Comparison of ENCODE assay signal across 8 cellular contexts in genomic region chr9:112061152-112061740, GRCh38.
DNase-seq lines count a peak whose midpoint lies in the region; ATAC-seq and TF ChIP-seq lines count a peak whose summit lies in the region.

No MANE protein-coding gene starts in this region.

- no peaks in the 10 kb centered on the region for H3K9me3 ChIP-seq in fibroblast of lung (ENCODE audit: control insufficient read depth, insufficient read depth, low read depth, low read length)
- no peaks in the 10 kb centered on the region for H3K9me3 ChIP-seq in neutrophil

- H3K4me3 ChIP-seq in fibroblast of lung (replicated peaks in 1 of 4; ENCODE audit: control extremely low read depth in 1 of 4, insufficient read depth in 1 of 4, low read depth in 3 of 4, low read length in 4 of 4) (no peak overlapping the region), neutrophil (ENCODE audit: low read depth in 1 of 2, low read length in 1 of 2) (no peak overlapping the region)

- H3K9ac ChIP-seq in fibroblast of lung (ENCODE audit: insufficient read depth, low read length), result peak overlapping the region; percentile 58

- H3K27me3 ChIP-seq in fibroblast of lung (ENCODE audit: control insufficient read depth, insufficient read depth, low read length) (no peaks in the 10 kb centered on the region), neutrophil (no peaks in the 10 kb centered on the region)

- CTCF ChIA-PET in WTC11 (lab: Charles Lee), result interaction anchor here (0.9 kb wide), 1 partner anchor 37 kb away, joined by 3 read pairs; no protein-coding TSS in a partner anchor

- H2AFZ ChIP-seq in fibroblast of lung (ENCODE audit: low read length), result no peak overlapping the region

- peaks cover 19% of the 10 kb centered on the region for H3K4me1 Mint-ChIP-seq in WTC11

- peaks cover 32% of the 10 kb centered on the region for H3K4me1 ChIP-seq in fibroblast of lung (ENCODE audit: control insufficient read depth, extremely low read depth, insufficient read depth, low read length)
- peaks cover 8 to 21% of the 10 kb centered on the region in 2 experiments for H3K4me1 ChIP-seq in neutrophil (ENCODE audit: control insufficient read depth in 1 of 2, insufficient read depth in 1 of 2, low read depth in 1 of 2, low read length in 1 of 2)

- H3K27ac ChIP-seq in fibroblast of lung (ENCODE audit: insufficient read depth, low read length) (peak overlapping the region; percentile 96), neutrophil (peak overlapping the region; percentile 79)

- POLR2A ChIA-PET in WTC11 (lab: Charles Lee), result no interaction called here

- H4K20me1 ChIP-seq in fibroblast of lung (ENCODE audit: control insufficient read depth, extremely low read depth, insufficient read depth, low read length), result no peaks in the 10 kb centered on the region

- peak overlapping the region; percentile 51 for H3K4me2 ChIP-seq in fibroblast of lung (ENCODE audit: extremely low read depth, insufficient read depth, low read length)

- no peak overlapping the region for H3K4me3 Mint-ChIP-seq in WTC11

- peaks cover 12% of the 10 kb centered on the region; the same call in 1 of the 2 replicates for H3K9me3 Mint-ChIP-seq in WTC11

- no peaks in the 10 kb centered on the region for H3K27me3 Mint-ChIP-seq in WTC11 (ENCODE audit: low read depth)

- H3K36me3 ChIP-seq in fibroblast of lung (ENCODE audit: control insufficient read depth, insufficient read depth, low read length) (no peaks in the 10 kb centered on the region), neutrophil (peaks cover 19% of the 10 kb centered on the region)

- in situ Hi-C loops in G401 (cut with HindIII; ENCODE audit: low sequenced_read_pairs), result no loop called here

- no peak for TF ChIP-seq CTCF in WTC11 (IDR thresholded peaks at IDR 0.05)
- TF ChIP-seq CTCF in fibroblast of lung (conservative IDR thresholded peaks at IDR 0.05 in 1 of 2, IDR thresholded peaks at IDR 0.05 in 1 of 2; ENCODE audit: low read depth in 1 of 2, low read length in 2 of 2), result no peak
- TF ChIP-seq CTCF in neutrophil (IDR thresholded peaks at IDR 0.05), result peak; percentile 61

- 0 out of 2 replicates have a peak overlapping the region, but pooled peaks have one; percentile 66 for H3K27ac Mint-ChIP-seq in WTC11

- DNase-seq in G401 (ENCODE audit: low spot score), result peak; percentile 38
- DNase-seq in HS-27A (ENCODE audit: low read depth), result peak; percentile 88
- DNase-seq in WTC11 (ENCODE audit: low spot score), result no peak
- DNase-seq in fibroblast of lung (ENCODE audit: low read depth in 2 of 2), result peak; percentile 97 to 99
- no peak for DNase-seq in NCI-H1105 (lab: John Stamatoyannopoulos, UW)

- ATAC-seq in GM21367 (IDR thresholded peaks at IDR 0.05; ENCODE audit: unreplicated experiment) (peak; percentile 75), WTC11 (no peak), HG03139 (IDR thresholded peaks at IDR 0.05; ENCODE audit: unreplicated experiment) (no peak)

- H3K36me3 Mint-ChIP-seq in WTC11, result peaks cover 17% of the 10 kb centered on the region

- no peaks in the 10 kb centered on the region for H3K79me2 ChIP-seq in fibroblast of lung (ENCODE audit: control insufficient read depth, insufficient read depth, low read length)

TF ChIP-seq in WTC11, 78 proteins besides CTCF, POLR2A, EP300 and RAD21:
- no peak for TF ChIP-seq NFATC4 (CRISPR knock-in tag; IDR thresholded peaks at IDR 0.05)
- TF ChIP-seq IRF2 (CRISPR knock-in tag; IDR thresholded peaks at IDR 0.05; ENCODE audit: borderline replicate concordance, low read depth), result no peak
- TF ChIP-seq ZNF512 (CRISPR knock-in tag; IDR thresholded peaks at IDR 0.05; ENCODE audit: borderline replicate concordance), result no peak
- TF ChIP-seq SMAD3 (CRISPR knock-in tag; IDR thresholded peaks at IDR 0.05; ENCODE audit: borderline replicate concordance), result no peak
- TF ChIP-seq CREM (CRISPR knock-in tag; IDR thresholded peaks at IDR 0.05), result no peak
- no peak for TF ChIP-seq MAX (CRISPR knock-in tag; IDR thresholded peaks at IDR 0.05)
- no peak for TF ChIP-seq SP1 (CRISPR knock-in tag; conservative IDR thresholded peaks at IDR 0.05)
- TF ChIP-seq ZNF121 (CRISPR knock-in tag; IDR thresholded peaks at IDR 0.05), result no peak
- TF ChIP-seq JAZF1 (CRISPR knock-in tag; IDR thresholded peaks at IDR 0.05), result no peak
- no peak for TF ChIP-seq NR3C1 (CRISPR knock-in tag; conservative IDR thresholded peaks at IDR 0.05; ENCODE audit: low read depth)
- TF ChIP-seq SMAD4 (CRISPR knock-in tag; IDR thresholded peaks at IDR 0.05), result no peak
- no peak for TF ChIP-seq FOXJ3 (CRISPR knock-in tag; IDR thresholded peaks at IDR 0.05; ENCODE audit: borderline replicate concordance)
- no peak for TF ChIP-seq MYBL2 (CRISPR knock-in tag; IDR thresholded peaks at IDR 0.05)
- no peak for TF ChIP-seq ATF6 (CRISPR knock-in tag; IDR thresholded peaks at IDR 0.05)
- no peak for TF ChIP-seq NFYB (CRISPR knock-in tag; conservative IDR thresholded peaks at IDR 0.05; ENCODE audit: low read depth)
- TF ChIP-seq ZNF232 (CRISPR knock-in tag; IDR thresholded peaks at IDR 0.05), result no peak
- TF ChIP-seq TP53 (CRISPR knock-in tag; IDR thresholded peaks at IDR 0.05), result no peak
- no peak for TF ChIP-seq E2F1 (CRISPR knock-in tag; IDR thresholded peaks at IDR 0.05)
- no peak for TF ChIP-seq FOXK1 (CRISPR knock-in tag; IDR thresholded peaks at IDR 0.05)
- TF ChIP-seq FOXP4 (CRISPR knock-in tag; IDR thresholded peaks at IDR 0.05), result no peak

Comparison
In these comparisons a context has a peak if more than half of its experiments do, and no peak if none do; other contexts are left out.
1. DNase-seq: peak in G401 (single experiment), HS-27A (single experiment) and fibroblast of lung (2 of 2); none in WTC11 (single experiment) and NCI-H1105 (single experiment).